4 cellular contexts compared by ENCODE assay signal in genomic region chr4:25661441-25661840, GRCh38. TPM values are rescaled to one million over a fixed set of nuclear protein-coding genes. Genes with fewer than 3 reads are reported as not detected.
"Had no signal": no experiment of that assay in that cellular context is flagged by ENCODE, and none has a peak within 500 bp of the region (broad histone marks: within the 10 kb centered on the region; RNA-seq: fewer than 3 reads in every experiment).

No MANE protein-coding gene starts in this region.

RNA-seq across cellular contexts. Expression of gene SLC34A2, which starts 5.8 kb away (rescaled TPM):
- total RNA-seq: LHCN-M2, M059J, MCF 10A, NCI-H460 had no signal
